In the genomic region with DNA sequence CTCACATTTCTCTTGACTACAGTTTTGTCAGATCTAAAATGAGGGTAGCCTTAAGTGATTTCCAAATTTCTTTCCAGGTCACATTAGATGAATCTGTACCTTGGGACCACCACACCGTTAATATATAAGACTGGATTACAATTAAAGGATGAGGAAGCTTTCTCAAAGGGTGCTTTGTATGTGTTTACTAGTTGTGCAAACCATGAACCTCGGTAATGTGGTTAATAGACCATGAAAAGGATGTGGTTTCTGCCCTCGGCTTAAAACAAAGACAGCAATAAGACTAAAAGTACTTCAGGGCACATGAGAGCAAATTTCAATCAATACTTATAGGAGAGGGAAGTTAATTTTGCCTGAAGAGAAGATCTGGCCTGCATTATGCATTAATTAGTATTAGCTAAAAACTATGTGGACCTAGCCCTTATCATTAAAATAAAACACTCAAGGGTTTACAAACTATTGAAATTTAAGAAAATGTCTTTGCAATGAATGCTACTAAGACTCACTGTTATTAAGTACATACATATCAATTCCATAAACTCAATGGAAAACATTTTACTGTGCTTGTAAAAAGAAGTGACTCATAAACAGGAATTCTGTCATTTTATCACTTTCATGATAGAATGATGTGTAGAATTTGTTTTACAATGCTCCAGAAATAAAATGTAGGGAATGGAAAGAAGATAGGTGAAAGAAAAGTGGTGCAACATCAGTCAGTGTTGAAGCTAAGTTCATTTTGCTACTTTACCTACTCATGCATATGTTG, we compare ENCODE assay signal across 8 cellular contexts. TPM values are rescaled to one million over a fixed set of nuclear protein-coding genes. Genes with fewer than 3 reads are reported as not detected.
A peak's percentile ranks its signal among the peaks of the same experiment; 100 is the strongest.
DNase-seq lines count a peak whose midpoint lies in the region; ATAC-seq and TF ChIP-seq lines count a peak whose summit lies in the region.

No MANE protein-coding gene starts in this region.

- H3K4me3 ChIP-seq in cardiac muscle cell (no peak overlapping the region), skin epidermis (peak overlapping the region in 3 of 7 experiments; percentile 79 to 88 (median 81))

- peaks cover 41% of the 10 kb centered on the region for H3K4me1 ChIP-seq in cardiac muscle cell (ENCODE audit: low read depth)

- H3K27me3 ChIP-seq in cardiac muscle cell, result no peaks in the 10 kb centered on the region

- no peaks in the 10 kb centered on the region for H3K9me3 ChIP-seq in cardiac muscle cell (ENCODE audit: low read depth)

- peaks cover 6% of the 10 kb centered on the region for H3K36me3 Mint-ChIP-seq in dendritic cell treated with granulocyte-macrophage colony-stimulating factor and Interleukin-4, amounts not matched to agents 40 ng/mL and 50 ng/mL, for 4 days (ENCODE audit: low read depth)

- no peak for ATAC-seq in left cardiac atrium
- ATAC-seq in HG02798 (IDR thresholded peaks at IDR 0.05; ENCODE audit: poor library complexity, unreplicated experiment), result peak; percentile 33

- H3K27ac Mint-ChIP-seq in dendritic cell treated with granulocyte-macrophage colony-stimulating factor and Interleukin-4, amounts not matched to agents 40 ng/mL and 50 ng/mL, for 4 days, result peak overlapping the region; percentile 90

- peak in 1 of 2 donors; percentile 20 for DNase-seq in cardiac muscle cell (ENCODE audit: low read depth in 1 of 2, low spot score in 1 of 2)
- DNase-seq in left cardiac atrium, result no peak
- DNase-seq in NCI-H146 treated with DMSO at 0.1 percent for 48 hours (lab: John Stamatoyannopoulos, UW; ENCODE audit: unreplicated experiment), result peak; percentile 74
- no peak for DNase-seq in UCSD-AML1 (lab: John Stamatoyannopoulos, UW; ENCODE audit: unreplicated experiment)
- DNase-seq in cerebellar nuclear complex (lab: John Stamatoyannopoulos, UW), result no peak

- H3K4me1 Mint-ChIP-seq in dendritic cell treated with granulocyte-macrophage colony-stimulating factor and Interleukin-4, amounts not matched to agents 40 ng/mL and 50 ng/mL, for 4 days (ENCODE audit: low read depth), result peaks cover 10% of the 10 kb centered on the region

- no peaks in the 10 kb centered on the region for H3K9me3 Mint-ChIP-seq in dendritic cell treated with granulocyte-macrophage colony-stimulating factor and Interleukin-4, amounts not matched to agents 40 ng/mL and 50 ng/mL, for 4 days

- no peaks in the 10 kb centered on the region for H3K27me3 Mint-ChIP-seq in dendritic cell treated with granulocyte-macrophage colony-stimulating factor and Interleukin-4, amounts not matched to agents 40 ng/mL and 50 ng/mL, for 4 days

- no peaks in the 10 kb centered on the region for H3K36me3 ChIP-seq in cardiac muscle cell

- no peak overlapping the region for H3K4me3 Mint-ChIP-seq in dendritic cell treated with granulocyte-macrophage colony-stimulating factor and Interleukin-4, amounts not matched to agents 40 ng/mL and 50 ng/mL, for 4 days

- H3K27ac ChIP-seq in cardiac muscle cell (peak overlapping the region; percentile 97), skin epidermis (peak overlapping the region in 12 of 21 experiments; percentile 18 to 99 (median 94))

- TF ChIP-seq CTCF in cardiac muscle cell (IDR thresholded peaks at IDR 0.05; ENCODE audit: low read depth, low read length), result no peak

- intact Hi-C loops in left cardiac atrium (cut with DNase I), result no loop called here
- intact Hi-C loops in dendritic cell treated with granulocyte-macrophage colony-stimulating factor and Interleukin-4, amounts not matched to agents 40 ng/mL and 50 ng/mL, for 4 days (cut with micrococcal nuclease), result no loop called here

RNA-seq across cellular contexts. Expression of gene TMX4, which starts 0.9 kb away (rescaled TPM):
- total RNA-seq in cardiac muscle cell (33.9 and 42.2 TPM in 2 replicates), left cardiac atrium (100 to 1,000 TPM; 126 to 170 TPM)
- 34.8 and 40.6 TPM in 2 replicates for polyA plus RNA-seq in cardiac muscle cell
